In the genomic region with DNA sequence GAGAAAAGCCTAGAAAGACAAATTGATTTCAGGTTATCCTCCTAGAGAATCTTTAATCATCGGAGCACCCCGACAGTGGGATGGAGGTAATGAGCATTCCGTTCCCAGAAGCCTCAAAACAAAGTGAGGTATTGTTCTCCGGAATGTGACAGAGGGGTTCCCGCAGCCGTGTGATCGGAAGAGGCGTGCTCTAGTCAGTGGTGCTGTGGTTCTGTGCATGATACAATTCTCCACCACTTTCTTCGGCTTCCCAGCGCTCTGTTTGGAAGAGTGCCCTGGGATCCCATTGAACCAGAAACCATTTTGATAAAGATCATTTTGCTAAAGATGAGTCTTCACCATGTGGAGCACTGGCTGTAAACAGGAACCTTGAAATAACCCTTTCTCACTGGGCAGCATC, we compare ENCODE assay signal across 23 cellular contexts.
"Had no signal": no experiment of that assay in that cellular context is flagged by ENCODE, and none has a peak within 500 bp of the region (broad histone marks: within the 10 kb centered on the region; RNA-seq: fewer than 3 reads in every experiment).

No MANE protein-coding gene starts in this region.

- DNase-seq: activated CD4-positive, alpha-beta T cell treated with anti-CD3 and anti-CD28 coated beads, Interleukin-2, amount 50 U/mL, for 4 hours; activated CD8-positive, alpha-beta memory T cell treated with anti-CD3 and anti-CD28 coated beads for 24 hours; activated CD8-positive, alpha-beta memory T cell treated with anti-CD3 and anti-CD28 coated beads, Interleukin-2, amount 50 U/mL, for 4 hours; activated naive CD4-positive, alpha-beta T cell treated with anti-CD3 and anti-CD28 coated beads for 36 hours; activated naive CD8-positive, alpha-beta T cell treated with anti-CD3 and anti-CD28 coated beads, Interleukin-2, amount 10 ng/mL, durations not matched to agents 7 days and 5 days; activated T-cell treated with anti-CD3 and anti-CD28 coated beads, Interleukin-2, amount 50 U/mL, for 24 hours; amniotic stem cell; colonic mucosa; endodermal cell; heart right ventricle; kidney; lower lobe of right lung; naive thymus-derived CD4-positive, alpha-beta T cell; right cardiac atrium; stimulated activated CD4-positive, alpha-beta T cell treated with anti-CD3 and anti-CD28 coated beads, Interleukin-4, amount 100 ng/mL, for 24 hours; stimulated activated naive CD8-positive, alpha-beta T cell treated with anti-CD3 and anti-CD28 coated beads, Interleukin-15, Interleukin-2, amounts not matched to agents 100 U/mL and 50 U/mL, for 24 hours; T-helper 9 cell; tibial artery; uterus had no signal

- H3K27me3 Mint-ChIP-seq: activated naive CD8-positive, alpha-beta T cell treated with anti-CD3 and anti-CD28 coated beads, Interleukin-2, amount 10 ng/mL, durations not matched to agents 7 days and 5 days; activated T-cell treated with anti-CD3 and anti-CD28 coated beads, Interleukin-2, amount 50 U/mL, for 24 hours; activated T-helper 17 cell treated with anti-CD3 and anti-CD28 coated beads, Interleukin-2, amount 50 U/mL, for 72 hours; naive thymus-derived CD4-positive, alpha-beta T cell had no signal

- ATAC-seq: activated T-helper 17 cell treated with anti-CD3 and anti-CD28 coated beads, Interleukin-2, amount 50 U/mL, for 72 hours; gastroesophageal sphincter; heart right ventricle; lower lobe of right lung; naive thymus-derived CD4-positive, alpha-beta T cell; right cardiac atrium; stimulated activated naive CD8-positive, alpha-beta T cell treated with anti-CD3 and anti-CD28 coated beads, Interleukin-15, Interleukin-2, amounts not matched to agents 100 U/mL and 50 U/mL, for 24 hours had no signal

- FAIRE-seq: bronchial epithelial cell, kidney had no signal

- H3K4me3 Mint-ChIP-seq: activated naive CD4-positive, alpha-beta T cell treated with anti-CD3 and anti-CD28 coated beads for 36 hours; activated naive CD8-positive, alpha-beta T cell treated with anti-CD3 and anti-CD28 coated beads, Interleukin-2, amount 10 ng/mL, durations not matched to agents 7 days and 5 days; activated T-cell treated with anti-CD3 and anti-CD28 coated beads, Interleukin-2, amount 50 U/mL, for 24 hours; activated T-helper 17 cell treated with anti-CD3 and anti-CD28 coated beads, Interleukin-2, amount 50 U/mL, for 72 hours; endodermal cell; naive thymus-derived CD4-positive, alpha-beta T cell had no signal

- H3K27me3 ChIP-seq: colonic mucosa, gastroesophageal sphincter, heart right ventricle, tibial artery, uterus had no signal

- H3K9me3 Mint-ChIP-seq: activated naive CD4-positive, alpha-beta T cell treated with anti-CD3 and anti-CD28 coated beads for 36 hours had no signal

- H3K36me3 ChIP-seq: colonic mucosa, gastroesophageal sphincter, heart right ventricle, lower lobe of right lung, prostate gland, tibial artery, uterus had no signal

- H3K27ac Mint-ChIP-seq: activated naive CD4-positive, alpha-beta T cell treated with anti-CD3 and anti-CD28 coated beads for 36 hours; activated naive CD8-positive, alpha-beta T cell treated with anti-CD3 and anti-CD28 coated beads, Interleukin-2, amount 10 ng/mL, durations not matched to agents 7 days and 5 days; activated T-cell treated with anti-CD3 and anti-CD28 coated beads, Interleukin-2, amount 50 U/mL, for 24 hours; activated T-helper 17 cell treated with anti-CD3 and anti-CD28 coated beads, Interleukin-2, amount 50 U/mL, for 72 hours; endodermal cell; naive thymus-derived CD4-positive, alpha-beta T cell had no signal

- H3K4me1 Mint-ChIP-seq: activated naive CD8-positive, alpha-beta T cell treated with anti-CD3 and anti-CD28 coated beads, Interleukin-2, amount 10 ng/mL, durations not matched to agents 7 days and 5 days; activated T-helper 17 cell treated with anti-CD3 and anti-CD28 coated beads, Interleukin-2, amount 50 U/mL, for 72 hours; endodermal cell; naive thymus-derived CD4-positive, alpha-beta T cell had no signal

- H3K36me3 Mint-ChIP-seq: activated naive CD8-positive, alpha-beta T cell treated with anti-CD3 and anti-CD28 coated beads, Interleukin-2, amount 10 ng/mL, durations not matched to agents 7 days and 5 days had no signal

- H3K4me3 ChIP-seq: colonic mucosa, gastroesophageal sphincter, heart right ventricle, lower lobe of right lung, prostate gland, tibial artery, uterus had no signal

- H3K4me1 ChIP-seq: colonic mucosa, gastroesophageal sphincter, heart right ventricle, lower lobe of right lung, prostate gland, tibial artery, uterus had no signal

- H3K27ac ChIP-seq: colonic mucosa, gastroesophageal sphincter, heart right ventricle, lower lobe of right lung, prostate gland, tibial artery, uterus had no signal

- H3K9me3 ChIP-seq: colonic mucosa, gastroesophageal sphincter, lower lobe of right lung, prostate gland, tibial artery, uterus had no signal
